ENCODE assay signal across 9 cellular contexts in the genomic region with DNA sequence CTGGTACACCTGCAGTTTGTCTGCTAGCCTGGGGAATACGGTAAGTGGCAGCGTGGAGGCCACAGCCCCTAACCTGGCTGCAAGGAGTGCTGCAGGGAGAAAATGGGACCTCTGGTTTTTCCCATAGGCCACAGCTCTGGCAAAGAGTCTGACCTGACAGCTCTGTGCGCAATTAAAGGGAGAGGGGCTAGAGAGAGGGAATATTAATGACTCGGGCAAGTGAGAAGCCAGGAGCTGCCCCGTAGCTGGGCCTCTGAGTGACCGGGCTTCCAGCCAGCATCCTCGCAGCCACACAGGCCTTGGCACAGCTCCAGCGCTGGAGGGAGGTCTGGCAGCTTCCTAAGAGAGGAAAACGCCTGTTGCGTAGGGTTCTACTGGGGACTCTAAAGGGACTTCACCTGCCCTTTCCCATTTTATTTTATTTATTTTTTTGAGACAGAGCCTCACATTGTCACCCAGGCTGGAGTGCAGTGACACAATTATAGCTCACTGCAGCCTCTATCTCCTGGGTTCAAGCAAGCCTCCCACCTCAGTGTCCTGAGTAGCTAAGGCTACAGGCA. TPM values are rescaled to one million over a fixed set of nuclear protein-coding genes. Genes with fewer than 3 reads are reported as not detected.
DNase-seq lines count a peak whose midpoint lies in the region; ATAC-seq and TF ChIP-seq lines count a peak whose summit lies in the region.
"Had no signal": no experiment of that assay in that cellular context is flagged by ENCODE, and none has a peak within 500 bp of the region (broad histone marks: within the 10 kb centered on the region; RNA-seq: fewer than 3 reads in every experiment).

No MANE protein-coding gene starts in this region.

- no peaks in the 10 kb centered on the region for H3K36me3 ChIP-seq in mammary epithelial cell (ENCODE audit: insufficient read depth, low read length)

- no peak overlapping the region for H3K9ac ChIP-seq in mammary epithelial cell (ENCODE audit: insufficient read depth, low read length)

- no peaks in the 10 kb centered on the region for H3K27me3 ChIP-seq in mammary epithelial cell (ENCODE audit: insufficient read depth, low read length)

- no peaks in the 10 kb centered on the region for H3K4me1 ChIP-seq in mammary epithelial cell (ENCODE audit: insufficient read depth, low read length)

- no TSS peak for BruUV-seq in mammary epithelial cell (replicated peaks; lab: Mats Ljungman, UMichigan)

- H3K27ac ChIP-seq in mammary epithelial cell (ENCODE audit: insufficient read depth, low read depth, low read length): no peak overlapping the region

- no peak overlapping the region for H3K4me3 ChIP-seq in mammary epithelial cell (replicated peaks in 1 of 3; ENCODE audit: insufficient read depth in 1 of 3, low read depth in 2 of 3, low read length in 3 of 3)

- in situ Hi-C loops in mammary epithelial cell (cut with MboI; ENCODE audit: low sequenced_read_pairs in 2 of 2): no loop called here

- H3K79me2 ChIP-seq in mammary epithelial cell (ENCODE audit: insufficient read depth, low read length): no peaks in the 10 kb centered on the region

- H4K20me1 ChIP-seq in mammary epithelial cell (ENCODE audit: insufficient read depth, low read length): no peaks in the 10 kb centered on the region

- no peak for ATAC-seq in HG03135 (IDR thresholded peaks at IDR 0.05; ENCODE audit: unreplicated experiment)
- no peak for ATAC-seq in HG03442 (IDR thresholded peaks at IDR 0.05; ENCODE audit: unreplicated experiment)

- H2AFZ ChIP-seq in mammary epithelial cell (ENCODE audit: low read depth, low read length): no peak overlapping the region

- dilution Hi-C loops in mammary epithelial cell (cut with HindIII; ENCODE audit: low sequenced_read_pairs): no loop called here

- DNase-seq in AG20443 (ENCODE audit: low spot score) (peak; percentile 62), NCI-H2081 (lab: John Stamatoyannopoulos, UW) (peak; percentile 90 to 96), mammary epithelial cell (peak; percentile 19), lung microvascular endothelial cell (ENCODE audit: low read depth in 2 of 2) (peak; percentile 75 to 96), NOMO-1 treated with dmso at 0.1 percent for 144 hours (lab: John Stamatoyannopoulos, UW; ENCODE audit: unreplicated experiment) (no peak)
- DNase-seq in stimulated activated CD4-positive, alpha-beta T cell treated with anti-CD3 and anti-CD28 coated beads, Interleukin-1b, Interleukin-23, amount 100 ng/mL, for 48 hours: no peak
- DNase-seq: CD4-positive, CD25-positive, alpha-beta regulatory T cell had no signal

- no peak for TF ChIP-seq CTCF in mammary epithelial cell (conservative IDR thresholded peaks at IDR 0.05 in 1 of 2, IDR thresholded peaks at IDR 0.05 in 1 of 2; ENCODE audit: extremely low read depth in 1 of 2, insufficient read depth in 1 of 2, low read depth in 1 of 2, low read length in 2 of 2)

- H3K9me3 ChIP-seq in mammary epithelial cell (replicated peaks; ENCODE audit: insufficient read depth, low read length): no peaks in the 10 kb centered on the region

- CTCF ChIA-PET in mammary epithelial cell (lab: Charles Lee; ENCODE audit: low non-redundant PET): interaction anchor here (0.7 kb wide), 1 partner anchor 13 kb away, joined by 5 read pairs; no protein-coding TSS in a partner anchor

- 30% methylated on average over 5 of the region's 10 CpGs for WGBS in mammary epithelial cell (ENCODE audit: low coverage, missing lambda C conversion rate)

- no peak overlapping the region for H3K4me2 ChIP-seq in mammary epithelial cell (ENCODE audit: insufficient read depth, low read depth, low read length)

- intact Hi-C loops in mammary epithelial cell (cut with micrococcal nuclease): no loop called here

RNA-seq across cellular contexts. Expression of a gene that starts 18.2 kb away (rescaled TPM):
- total RNA-seq in mammary epithelial cell (not detected), lung microvascular endothelial cell (not detected in 2 replicates)
- not detected for polyA plus RNA-seq in mammary epithelial cell
- not detected for polyA minus RNA-seq in mammary epithelial cell
- total RNA-seq: CD4-positive, CD25-positive, alpha-beta regulatory T cell had no signal
- polyA plus RNA-seq: CD4-positive, CD25-positive, alpha-beta regulatory T cell had no signal

RNA-seq across cellular contexts. Expression of a gene that starts 55.3 kb away (rescaled TPM):
- total RNA-seq in mammary epithelial cell: 1 to 10 TPM; 1.1 to 4.3 TPM
- polyA plus RNA-seq in mammary epithelial cell: 2.0 TPM
- polyA minus RNA-seq in mammary epithelial cell: 1.1 TPM
- 0.22 and 0.40 TPM in 2 replicates for total RNA-seq in lung microvascular endothelial cell

Comparison
In these comparisons a context has a peak if more than half of its experiments do, and no peak if none do; other contexts are left out.
1. DNase-seq: peak in AG20443 (single experiment), NCI-H2081 (2 of 2), mammary epithelial cell (single experiment) and lung microvascular endothelial cell (2 of 2); none in NOMO-1 treated with dmso at 0.1 percent for 144 hours (single experiment) and stimulated activated CD4-positive, alpha-beta T cell treated with anti-CD3 and anti-CD28 coated beads, Interleukin-1b, Interleukin-23, amount 100 ng/mL, for 48 hours (single experiment).